ENCODE assay signal across 20 cellular contexts in genomic region chrX:100704581-100705203, GRCh38. TPM values are rescaled to one million over a fixed set of nuclear protein-coding genes. Genes with fewer than 3 reads are reported as not detected.
DNase-seq lines count a peak whose midpoint lies in the region; ATAC-seq, FAIRE-seq and TF ChIP-seq lines count a peak whose summit lies in the region.
"Had no signal": no experiment of that assay in that cellular context is flagged by ENCODE, and none has a peak within 500 bp of the region (broad histone marks: within the 10 kb centered on the region; RNA-seq: fewer than 3 reads in every experiment).

No MANE protein-coding gene starts in this region.

- peak; percentile 5 for FAIRE-seq in GM12892 (lab: Jason Lieb, UNC)
- FAIRE-seq: A204.1, HTR-8/SVneo, K562 had no signal

- no peaks in the 10 kb centered on the region; the same call in 1 of the 2 replicates for H3K27me3 ChIP-seq in OCI-LY3 (ENCODE audit: low read depth, low read length)

- no peaks in the 10 kb centered on the region for H3K9me3 ChIP-seq in OCI-LY3 (ENCODE audit: insufficient read depth, low read length)
- H3K9me3 ChIP-seq: Caco-2, HAP-1 had no signal

- no peaks in the 10 kb centered on the region for H3K27me3 Mint-ChIP-seq in progenitor cell of endocrine pancreas

- H3K4me1 Mint-ChIP-seq in progenitor cell of endocrine pancreas (ENCODE audit: low read depth): no peaks in the 10 kb centered on the region

- intact Hi-C loops in left colon (cut with DNase I, micrococcal nuclease) (no loop called here), Right ventricle myocardium inferior (cut with DNase I) (no loop called here)

- H3K27ac Mint-ChIP-seq in progenitor cell of endocrine pancreas: no peak overlapping the region
- H3K27ac Mint-ChIP-seq: CD4-positive, alpha-beta T cell had no signal

- ATAC-seq in left colon (peak; percentile 91), Right ventricle myocardium inferior (no peak)
- ATAC-seq: K562 had no signal

- H4K20me1 ChIP-seq in OCI-LY3 (ENCODE audit: insufficient read depth, low read length): no peaks in the 10 kb centered on the region

- peaks cover 3% of the 10 kb centered on the region for H3K36me3 ChIP-seq in OCI-LY3 (replicated peaks; ENCODE audit: low read depth, low read length)
- H3K36me3 ChIP-seq: HAP-1 had no signal

- no peak overlapping the region for H3K4me3 ChIP-seq in OCI-LY3 (ENCODE audit: low read length)
- H3K4me3 ChIP-seq: GM23248, HAP-1, K562 had no signal

- H2AFZ ChIP-seq in OCI-LY3 (ENCODE audit: low read depth, low read length): no peak overlapping the region
- H2AFZ ChIP-seq: GM23248 had no signal

- DNase-seq in GM12892 (ENCODE audit: insufficient read length): no peak
- no peak for DNase-seq in left colon
- DNase-seq in progenitor cell of endocrine pancreas (ENCODE audit: low spot score, unreplicated experiment): no peak
- DNase-seq in Right ventricle myocardium inferior (ENCODE audit: missing footprints): no peak
- DNase-seq in NCI-H146 (lab: John Stamatoyannopoulos, UW): no peak
- DNase-seq in GM10248 (ENCODE audit: extremely low spot score): no peak
- DNase-seq: AML-193; Caco-2; CD4-positive, alpha-beta T cell; DMS53; DND-41; EL; GM23248; IMR-90 had no signal

- POLR2A ChIA-PET in GM10248 (lab: Yijun Ruan, JAX): no interaction called here

- H3K9me3 Mint-ChIP-seq in progenitor cell of endocrine pancreas (ENCODE audit: low read depth): peaks cover 23% of the 10 kb centered on the region
- H3K9me3 Mint-ChIP-seq: CD4-positive, alpha-beta T cell had no signal

- peaks cover 4% of the 10 kb centered on the region for H3K36me3 Mint-ChIP-seq in progenitor cell of endocrine pancreas (ENCODE audit: insufficient read depth)

- TF ChIP-seq POLR2A in GM12892 (IDR thresholded peaks at IDR 0.05; ENCODE audit: low read depth, low read length): no peak

- H3K27ac ChIP-seq in OCI-LY3 (ENCODE audit: low read length): peak overlapping the region; percentile 16; the same call in 1 of the 2 replicates
- H3K27ac ChIP-seq: C4-2B, GM23248 had no signal

- peaks cover 44% of the 10 kb centered on the region for H3K4me1 ChIP-seq in OCI-LY3 (ENCODE audit: low read length)
- H3K4me1 ChIP-seq: Caco-2 had no signal

- no peak overlapping the region for H3K9ac ChIP-seq in OCI-LY3 (ENCODE audit: low read length)
- H3K9ac ChIP-seq: GM23248 had no signal

- TF ChIP-seq CTCF in OCI-LY3 (IDR thresholded peaks at IDR 0.05; ENCODE audit: low read depth, low read length) (no peak), progenitor cell of endocrine pancreas (IDR thresholded peaks at IDR 0.05; ENCODE audit: unreplicated experiment) (no peak), GM10248 (IDR thresholded peaks at IDR 0.05; ENCODE audit: control extremely low read depth, extremely low read depth, low read depth, missing control alignments) (no peak)

- CTCF ChIA-PET in GM10248 (lab: Yijun Ruan, JAX): no interaction called here

- no peak overlapping the region for H3K4me3 Mint-ChIP-seq in progenitor cell of endocrine pancreas (ENCODE audit: low read depth)
- H3K4me3 Mint-ChIP-seq: CD4-positive, alpha-beta T cell had no signal

- H3K79me2 ChIP-seq in OCI-LY3 (ENCODE audit: low read length): no peaks in the 10 kb centered on the region

- peak overlapping the region; percentile 29 for H3K4me2 ChIP-seq in OCI-LY3 (ENCODE audit: low read length)

RNA-seq across cellular contexts. Expression of gene SYTL4, which starts 27.2 kb away (rescaled TPM):
- polyA plus RNA-seq in GM12892 (2012; ENCODE audit: missing spikeins): 0.87 TPM
- total RNA-seq in left colon (10 to 100 TPM; 48.0 to 52.5 TPM), progenitor cell of endocrine pancreas (1.8 and 2.9 TPM in 2 replicates), Right ventricle myocardium inferior (2.2 TPM)
- total RNA-seq: CD4-positive, alpha-beta T cell had no signal

Comparison
In these comparisons a context has a peak if more than half of its experiments do, and no peak if none do; other contexts are left out.
1. RNA of gene SYTL4, which starts 27.2 kb away (total RNA-seq): 48.0 to 52.5 TPM in left colon; 2.2 TPM in Right ventricle myocardium inferior (single experiment) and 1.8 to 2.9 TPM in progenitor cell of endocrine pancreas; every median in the first group is over 10 times any median in the second.